27 cellular contexts compared by ENCODE assay signal in genomic region chr17:82901836-82902235, GRCh38.
"Had no signal": no experiment of that assay in that cellular context is flagged by ENCODE, and none has a peak within 500 bp of the region (broad histone marks: within the 10 kb centered on the region; RNA-seq: fewer than 3 reads in every experiment).

No MANE protein-coding gene starts in this region.

- H3K9me3 ChIP-seq: breast epithelium, MG63, SJCRH30, SK-N-SH had no signal

- H3K4me3 Mint-ChIP-seq: activated CD8-positive, alpha-beta T cell treated with anti-CD3 and anti-CD28 coated beads for 36 hours; activated naive CD4-positive, alpha-beta T cell treated with anti-CD3 and anti-CD28 coated beads, Interleukin-2, amount 10 ng/mL, durations not matched to agents 7 days and 5 days; activated naive CD8-positive, alpha-beta T cell treated with anti-CD3 and anti-CD28 coated beads for 36 hours; activated T-helper 1 cell treated with anti-CD3 and anti-CD28 coated beads, Interleukin-12 subunit alpha, Interleukin-12 subunit beta, Interleukin-2, Interleukin-4 antibody, amounts not matched to agents 30 ng/mL and 10 ng/mL and 1 ng/mL, durations not matched to agents 14 hours and 24 hours and 36 hours; T-helper 2 cell treated with Interferon-gamma antibody and Interleukin-4, amounts not matched to agents 5 μg/mL and 100 μg/mL, for 36 hours had no signal

- H3K4me2 ChIP-seq: SK-N-SH had no signal

- H3K9ac ChIP-seq: SK-N-SH had no signal

- H3K4me1 ChIP-seq: breast epithelium had no signal

- H3K36me3 ChIP-seq: breast epithelium had no signal

- DNase-seq: activated CD4-positive, alpha-beta T cell treated with anti-CD3 and anti-CD28 coated beads for 4 hours; activated CD8-positive, alpha-beta memory T cell treated with anti-CD3 and anti-CD28 coated beads, Interleukin-2, amount 50 U/mL, for 4 hours; activated CD8-positive, alpha-beta T cell treated with anti-CD3 and anti-CD28 coated beads for 36 hours; activated effector memory CD4-positive, alpha-beta T cell treated with anti-CD3 and anti-CD28 coated beads, Interleukin-2, amount 50 U/mL, for 16 hours; activated naive CD4-positive, alpha-beta T cell treated with anti-CD3 and anti-CD28 coated beads, Interleukin-2, amount 10 ng/mL, durations not matched to agents 7 days and 5 days; activated naive CD8-positive, alpha-beta T cell treated with anti-CD3 and anti-CD28 coated beads for 36 hours; caudate nucleus; MG63; MV-4-11; NCI-H1092 treated with DMSO at 0.1 percent for 48 hours; NCI-H1436; NCI-H1694 treated with DMSO at 0.1 percent for 48 hours; NCI-H2029 treated with DMSO at 0.1 percent for 48 hours; NCI-H345; NCI-H510A; NCI-H69; NK-92 treated with Interleukin-12 subunit alpha and Interleukin-12 subunit beta, amount 100 ng/mL, for 24 hours; OCI-M1; RPMI8226; SJCRH30; SK-N-SH had no signal

- H3K9me3 Mint-ChIP-seq: activated CD8-positive, alpha-beta T cell treated with anti-CD3 and anti-CD28 coated beads for 36 hours; activated naive CD4-positive, alpha-beta T cell treated with anti-CD3 and anti-CD28 coated beads, Interleukin-2, amount 10 ng/mL, durations not matched to agents 7 days and 5 days; activated naive CD8-positive, alpha-beta T cell treated with anti-CD3 and anti-CD28 coated beads for 36 hours; activated T-helper 1 cell treated with anti-CD3 and anti-CD28 coated beads, Interleukin-12 subunit alpha, Interleukin-12 subunit beta, Interleukin-2, Interleukin-4 antibody, amounts not matched to agents 30 ng/mL and 10 ng/mL and 1 ng/mL, durations not matched to agents 14 hours and 24 hours and 36 hours; T-helper 2 cell treated with Interferon-gamma antibody and Interleukin-4, amounts not matched to agents 5 μg/mL and 100 μg/mL, for 36 hours had no signal

- H3K27ac Mint-ChIP-seq: activated CD8-positive, alpha-beta T cell treated with anti-CD3 and anti-CD28 coated beads for 36 hours; activated naive CD4-positive, alpha-beta T cell treated with anti-CD3 and anti-CD28 coated beads, Interleukin-2, amount 10 ng/mL, durations not matched to agents 7 days and 5 days; activated naive CD8-positive, alpha-beta T cell treated with anti-CD3 and anti-CD28 coated beads for 36 hours; activated T-helper 1 cell treated with anti-CD3 and anti-CD28 coated beads, Interleukin-12 subunit alpha, Interleukin-12 subunit beta, Interleukin-2, Interleukin-4 antibody, amounts not matched to agents 30 ng/mL and 10 ng/mL and 1 ng/mL, durations not matched to agents 14 hours and 24 hours and 36 hours; T-helper 2 cell treated with Interferon-gamma antibody and Interleukin-4, amounts not matched to agents 5 μg/mL and 100 μg/mL, for 36 hours had no signal

- H3K27me3 Mint-ChIP-seq: activated CD8-positive, alpha-beta T cell treated with anti-CD3 and anti-CD28 coated beads for 36 hours; activated naive CD4-positive, alpha-beta T cell treated with anti-CD3 and anti-CD28 coated beads, Interleukin-2, amount 10 ng/mL, durations not matched to agents 7 days and 5 days; activated naive CD8-positive, alpha-beta T cell treated with anti-CD3 and anti-CD28 coated beads for 36 hours had no signal

- H3K27ac ChIP-seq: breast epithelium, SJCRH30 had no signal

- H3K27me3 ChIP-seq: breast epithelium, MG63, SJCRH30 had no signal

- ATAC-seq: activated CD4-positive, CD25-positive, alpha-beta regulatory T cell treated with anti-CD3 and anti-CD28 coated beads, Interleukin-2, amount 50 U/mL, for 24 hours; activated CD8-positive, alpha-beta T cell treated with anti-CD3 and anti-CD28 coated beads for 36 hours; Panc1; Right ventricle myocardium inferior had no signal

- H3K4me3 ChIP-seq: breast epithelium, MG63, SJCRH30 had no signal
